Comparison of ENCODE assay signal across 30 cellular contexts in genomic region chr7:17544401-17544800, GRCh38.
"Had no signal": no experiment of that assay in that cellular context is flagged by ENCODE, and none has a peak within 500 bp of the region (broad histone marks: within the 10 kb centered on the region; RNA-seq: fewer than 3 reads in every experiment).

No MANE protein-coding gene starts in this region.

- H3K27me3 ChIP-seq: body of pancreas, esophagus muscularis mucosa, foreskin keratinocyte, gastroesophageal sphincter had no signal

- H3K36me3 Mint-ChIP-seq: activated naive CD8-positive, alpha-beta T cell had no signal

- H3K9me3 Mint-ChIP-seq: activated CD4-positive, alpha-beta T cell treated with anti-CD3 and anti-CD28 coated beads, Interleukin-2, amount 10 ng/mL, durations not matched to agents 7 days and 5 days; activated CD8-positive, alpha-beta T cell treated with anti-CD3 and anti-CD28 coated beads for 36 hours; activated T-cell treated with anti-CD3 and anti-CD28 coated beads, Interleukin-2, amount 50 U/mL, for 4 hours; activated T-helper 17 cell treated with anti-CD3 and anti-CD28 coated beads, Interleukin-2, amount 50 U/mL, for 72 hours; effector memory CD8-positive, alpha-beta T cell; T-helper 2 cell treated with Interferon-gamma antibody and Interleukin-4, amounts not matched to agents 5 μg/mL and 100 μg/mL, for 36 hours had no signal

- DNase-seq: activated CD4-positive, alpha-beta T cell treated with anti-CD3 and anti-CD28 coated beads for 1 hour; activated CD4-positive, alpha-beta T cell treated with anti-CD3 and anti-CD28 coated beads for 4 hours; activated CD4-positive, alpha-beta T cell treated with anti-CD3 and anti-CD28 coated beads, Interleukin-2, amount 10 ng/mL, durations not matched to agents 7 days and 5 days; activated CD4-positive, alpha-beta T cell treated with anti-CD3 and anti-CD28 coated beads, Interleukin-2, amount 50 U/mL, for 4 hours; activated CD4-positive, CD25-positive, alpha-beta regulatory T cell; activated CD8-positive, alpha-beta memory T cell treated with anti-CD3 and anti-CD28 coated beads for 24 hours; activated CD8-positive, alpha-beta T cell treated with anti-CD3 and anti-CD28 coated beads for 36 hours; activated effector memory CD4-positive, alpha-beta T cell treated with Interleukin-2 at 50 U/mL for 16 hours; activated gamma-delta T cell treated with Interleukin-2 at 50 U/mL for 16 hours; activated naive CD4-positive, alpha-beta T cell treated with anti-CD3 and anti-CD28 coated beads, Interleukin-2, amount 50 U/mL, for 16 hours; activated naive CD4-positive, alpha-beta T cell treated with Interleukin-2 at 50 U/mL for 16 hours; activated T-cell treated with anti-CD3 and anti-CD28 coated beads, Interleukin-2, amount 50 U/mL, for 4 hours; amniotic stem cell; anterior cingulate cortex; body of pancreas; caudate nucleus; cortex of kidney; dermis blood vessel endothelial cell; effector CD4-positive, alpha-beta T cell; effector memory CD8-positive, alpha-beta T cell; erythroblast; foreskin keratinocyte; T-helper 1 cell; T-helper 17 cell; T1000 had no signal

- H3K36me3 ChIP-seq: esophagus muscularis mucosa, gastroesophageal sphincter had no signal

- ATAC-seq: activated CD8-positive, alpha-beta T cell treated with anti-CD3 and anti-CD28 coated beads for 36 hours; activated T-cell treated with anti-CD3 and anti-CD28 coated beads, Interleukin-2, amount 50 U/mL, for 4 hours; activated T-helper 17 cell treated with anti-CD3 and anti-CD28 coated beads, Interleukin-2, amount 50 U/mL, for 72 hours; body of pancreas; effector memory CD8-positive, alpha-beta T cell; foreskin keratinocyte; gastroesophageal sphincter; T-helper 17 cell had no signal

- H3K4me3 Mint-ChIP-seq: activated CD4-positive, alpha-beta T cell treated with anti-CD3 and anti-CD28 coated beads, Interleukin-2, amount 10 ng/mL, durations not matched to agents 7 days and 5 days; activated CD8-positive, alpha-beta T cell treated with anti-CD3 and anti-CD28 coated beads for 36 hours; activated naive CD8-positive, alpha-beta T cell; activated T-cell treated with anti-CD3 and anti-CD28 coated beads, Interleukin-2, amount 50 U/mL, for 4 hours; activated T-helper 17 cell treated with anti-CD3 and anti-CD28 coated beads, Interleukin-2, amount 50 U/mL, for 72 hours; effector memory CD8-positive, alpha-beta T cell; T-helper 17 cell; T-helper 2 cell treated with Interferon-gamma antibody and Interleukin-4, amounts not matched to agents 5 μg/mL and 100 μg/mL, for 36 hours had no signal

- H3K27ac ChIP-seq: esophagus muscularis mucosa, foreskin keratinocyte, gastroesophageal sphincter had no signal

- H3K9me3 ChIP-seq: body of pancreas, gastroesophageal sphincter had no signal

- H3K4me1 ChIP-seq: foreskin keratinocyte had no signal

- H3K27ac Mint-ChIP-seq: activated CD4-positive, alpha-beta T cell treated with anti-CD3 and anti-CD28 coated beads, Interleukin-2, amount 10 ng/mL, durations not matched to agents 7 days and 5 days; activated CD8-positive, alpha-beta T cell treated with anti-CD3 and anti-CD28 coated beads for 36 hours; activated naive CD8-positive, alpha-beta T cell; activated T-helper 17 cell treated with anti-CD3 and anti-CD28 coated beads, Interleukin-2, amount 50 U/mL, for 72 hours; effector memory CD8-positive, alpha-beta T cell; T-helper 17 cell; T-helper 2 cell treated with Interferon-gamma antibody and Interleukin-4, amounts not matched to agents 5 μg/mL and 100 μg/mL, for 36 hours had no signal

- H3K4me1 Mint-ChIP-seq: activated CD4-positive, alpha-beta T cell treated with anti-CD3 and anti-CD28 coated beads, Interleukin-2, amount 10 ng/mL, durations not matched to agents 7 days and 5 days; activated T-helper 17 cell treated with anti-CD3 and anti-CD28 coated beads, Interleukin-2, amount 50 U/mL, for 72 hours had no signal

- H3K4me3 ChIP-seq: body of pancreas, esophagus muscularis mucosa, gastroesophageal sphincter had no signal
